ENCODE assay signal across 8 cellular contexts in the genomic region with DNA sequence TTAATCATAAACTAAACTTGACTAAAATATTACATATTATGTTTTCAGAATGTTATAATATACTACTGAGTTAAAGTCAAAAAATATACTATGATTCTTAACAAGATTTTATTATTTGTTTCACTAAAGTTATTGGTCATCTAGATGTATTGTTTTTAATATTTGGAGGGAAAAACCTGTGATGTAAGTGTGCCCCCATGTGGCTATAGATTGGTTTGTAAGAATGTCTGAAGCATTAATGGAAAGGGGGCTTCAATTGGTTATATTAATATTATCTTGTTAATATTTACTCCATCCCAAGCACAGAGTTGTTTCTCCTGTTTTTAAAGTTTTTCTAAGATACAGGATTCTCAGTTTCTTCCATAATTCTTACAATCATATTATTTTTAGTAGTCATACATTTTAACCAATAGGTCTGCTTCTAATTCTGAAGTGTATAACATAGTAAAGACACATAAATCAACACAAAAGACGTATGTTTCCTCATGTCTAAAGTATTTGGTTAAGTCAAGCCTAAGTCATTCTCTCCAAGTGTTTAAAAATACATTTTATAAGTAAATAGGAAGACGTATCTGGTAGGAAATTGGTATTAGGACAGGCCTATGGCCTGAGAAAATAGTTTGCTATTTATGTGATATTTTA. TPM values are rescaled to one million over a fixed set of nuclear protein-coding genes. Genes with fewer than 3 reads are reported as not detected.
DNase-seq lines count a peak whose midpoint lies in the region; ATAC-seq and TF ChIP-seq lines count a peak whose summit lies in the region.

No MANE protein-coding gene starts in this region.

- no peak overlapping the region for H3K27ac Mint-ChIP-seq in activated CD4-positive, alpha-beta memory T cell treated with anti-CD3 and anti-CD28 coated beads, Interleukin-2, amount 10 ng/mL, durations not matched to agents 7 days and 5 days

- CTCF ChIA-PET in activated CD4-positive, alpha-beta memory T cell treated with anti-CD3 and anti-CD28 coated beads, Interleukin-2, amount 10 ng/mL, durations not matched to agents 7 days and 5 days (lab: Charles Lee) = no interaction called here

- H3K9me3 ChIP-seq in cardiac muscle cell (ENCODE audit: low read depth) = no peaks in the 10 kb centered on the region
- no peaks in the 10 kb centered on the region for H3K9me3 ChIP-seq in OCI-LY3 (ENCODE audit: insufficient read depth, low read length)
- H3K9me3 ChIP-seq in tibial nerve = no peaks in the 10 kb centered on the region

- no peak overlapping the region for H2AFZ ChIP-seq in OCI-LY3 (ENCODE audit: low read depth, low read length)

- H3K4me3 Mint-ChIP-seq in activated CD4-positive, alpha-beta memory T cell treated with anti-CD3 and anti-CD28 coated beads, Interleukin-2, amount 10 ng/mL, durations not matched to agents 7 days and 5 days = no peak overlapping the region

- H3K27me3 Mint-ChIP-seq in activated CD4-positive, alpha-beta memory T cell treated with anti-CD3 and anti-CD28 coated beads, Interleukin-2, amount 10 ng/mL, durations not matched to agents 7 days and 5 days = no peaks in the 10 kb centered on the region

- ATAC-seq in Right ventricle myocardium superior (ENCODE audit: poor library complexity) (no peak), GM21367 (IDR thresholded peaks at IDR 0.05; ENCODE audit: unreplicated experiment) (no peak)

- no peaks in the 10 kb centered on the region for H4K20me1 ChIP-seq in OCI-LY3 (ENCODE audit: insufficient read depth, low read length)

- no peak for TF ChIP-seq EP300 in tibial nerve (IDR thresholded peaks at IDR 0.05)

- H3K4me1 ChIP-seq in cardiac muscle cell (ENCODE audit: low read depth) = no peaks in the 10 kb centered on the region
- peaks cover 7% of the 10 kb centered on the region for H3K4me1 ChIP-seq in OCI-LY3 (ENCODE audit: low read length)
- no peaks in the 10 kb centered on the region for H3K4me1 ChIP-seq in tibial nerve

- H3K4me3 ChIP-seq in cardiac muscle cell (no peak overlapping the region), OCI-LY3 (ENCODE audit: low read length) (no peak overlapping the region), fibroblast of pulmonary artery (replicated peaks; ENCODE audit: low read depth, low read length) (no peak overlapping the region), tibial nerve (no peak overlapping the region)

- H3K36me3 ChIP-seq in cardiac muscle cell = no peaks in the 10 kb centered on the region
- H3K36me3 ChIP-seq in OCI-LY3 (replicated peaks; ENCODE audit: low read depth, low read length) = no peaks in the 10 kb centered on the region
- H3K36me3 ChIP-seq in tibial nerve = no peaks in the 10 kb centered on the region

- intact Hi-C loops in Right ventricle myocardium superior (cut with DNase I) = no loop called here

- H3K27ac ChIP-seq in cardiac muscle cell (no peak overlapping the region), OCI-LY3 (ENCODE audit: low read length) (no peak overlapping the region), tibial nerve (no peak overlapping the region)

- 53 to 57% methylated on average over 2 of the region's 2 CpGs for WGBS in tibial nerve, 2 donors

- TF ChIP-seq CTCF in cardiac muscle cell (IDR thresholded peaks at IDR 0.05; ENCODE audit: low read depth, low read length) = peak; percentile 54
- peak; percentile 72 for TF ChIP-seq CTCF in OCI-LY3 (IDR thresholded peaks at IDR 0.05; ENCODE audit: low read depth, low read length)
- TF ChIP-seq CTCF in fibroblast of pulmonary artery (IDR thresholded peaks at IDR 0.05; ENCODE audit: low read length, missing control alignments) = peak; percentile 53
- peak; percentile 24 to 65 (median 37) for TF ChIP-seq CTCF in tibial nerve (IDR thresholded peaks at IDR 0.05)

- peak; percentile 20 to 58 for DNase-seq in cardiac muscle cell (ENCODE audit: low read depth in 1 of 2, low spot score in 1 of 2)
- DNase-seq in Right ventricle myocardium superior = no peak
- peak; percentile 60 for DNase-seq in fibroblast of pulmonary artery (ENCODE audit: low read depth)
- DNase-seq in tibial nerve (ENCODE audit: low spot score in 2 of 2) = peak in 1 of 2 donors; percentile 30
- no peak for DNase-seq in NCI-H2196 (lab: John Stamatoyannopoulos, UW; ENCODE audit: unreplicated experiment)
- DNase-seq in activated CD4-positive, alpha-beta memory T cell treated with anti-CD3 and anti-CD28 coated beads, Interleukin-2, amount 10 ng/mL, durations not matched to agents 7 days and 5 days = no peak

- no peaks in the 10 kb centered on the region for H3K27me3 ChIP-seq in cardiac muscle cell
- no peaks in the 10 kb centered on the region for H3K27me3 ChIP-seq in OCI-LY3 (ENCODE audit: low read depth, low read length)
- no peaks in the 10 kb centered on the region for H3K27me3 ChIP-seq in tibial nerve

- H3K9ac ChIP-seq in OCI-LY3 (ENCODE audit: low read length) = no peak overlapping the region

- no peak for TF ChIP-seq POLR2A in tibial nerve (IDR thresholded peaks at IDR 0.05)

- H3K9me3 Mint-ChIP-seq in activated CD4-positive, alpha-beta memory T cell treated with anti-CD3 and anti-CD28 coated beads, Interleukin-2, amount 10 ng/mL, durations not matched to agents 7 days and 5 days = no peaks in the 10 kb centered on the region

- H3K36me3 Mint-ChIP-seq in activated CD4-positive, alpha-beta memory T cell treated with anti-CD3 and anti-CD28 coated beads, Interleukin-2, amount 10 ng/mL, durations not matched to agents 7 days and 5 days (ENCODE audit: low read depth) = no peaks in the 10 kb centered on the region

- no peaks in the 10 kb centered on the region for H3K4me1 Mint-ChIP-seq in activated CD4-positive, alpha-beta memory T cell treated with anti-CD3 and anti-CD28 coated beads, Interleukin-2, amount 10 ng/mL, durations not matched to agents 7 days and 5 days

- H3K79me2 ChIP-seq in OCI-LY3 (ENCODE audit: low read length) = no peaks in the 10 kb centered on the region

- POLR2A ChIA-PET in activated CD4-positive, alpha-beta memory T cell treated with anti-CD3 and anti-CD28 coated beads, Interleukin-2, amount 10 ng/mL, durations not matched to agents 7 days and 5 days (lab: Charles Lee) = no interaction called here

- no peak overlapping the region for H3K4me2 ChIP-seq in OCI-LY3 (ENCODE audit: low read length)

RNA-seq across cellular contexts. Expression of a gene that starts 58.0 kb away (rescaled TPM):
- total RNA-seq in cardiac muscle cell (not detected in 2 replicates), Right ventricle myocardium superior (not detected), tibial nerve (not detected)
- not detected in 2 replicates for polyA plus RNA-seq in cardiac muscle cell
- not detected for total RNA-seq in activated CD4-positive, alpha-beta memory T cell treated with anti-CD3 and anti-CD28 coated beads, Interleukin-2, amount 10 ng/mL, durations not matched to agents 7 days and 5 days

Comparison
In these comparisons a context has a peak if more than half of its experiments do, and no peak if none do; other contexts are left out.
1. DNase-seq: peak in cardiac muscle cell (2 of 2) and fibroblast of pulmonary artery (single experiment); none in Right ventricle myocardium superior (single experiment), NCI-H2196 (single experiment) and activated CD4-positive, alpha-beta memory T cell treated with anti-CD3 and anti-CD28 coated beads, Interleukin-2, amount 10 ng/mL, durations not matched to agents 7 days and 5 days (single experiment).
2. Peak in every context shown above with its lines, with median percentiles within 50 percentile points of each other: CTCF ChIP-seq.